8 cellular contexts compared by ENCODE assay signal in genomic region chr7:131326576-131326975, GRCh38. TPM values are rescaled to one million over a fixed set of nuclear protein-coding genes. Genes with fewer than 3 reads are reported as not detected.
DNase-seq lines count a peak whose midpoint lies in the region; ATAC-seq, FAIRE-seq and TF ChIP-seq lines count a peak whose summit lies in the region.

No MANE protein-coding gene starts in this region.

- no peaks in the 10 kb centered on the region for H3F3A ChIP-seq in PC-3 (ENCODE audit: low read length, unreplicated experiment)

- peaks cover 46 to 84% (median 64%) of the 10 kb centered on the region in 4 donors for H3K4me1 Mint-ChIP-seq in CD4-positive, alpha-beta memory T cell

- H3K4me2 ChIP-seq in PC-3 (ENCODE audit: low read length) = peak overlapping the region; percentile 97

- peak overlapping the region; percentile 94 to 99 (median 96) for H3K27ac Mint-ChIP-seq in CD4-positive, alpha-beta memory T cell

- H3K27me3 Mint-ChIP-seq in CD4-positive, alpha-beta memory T cell = no peaks in the 10 kb centered on the region

- CTCF ChIA-PET in CD4-positive, alpha-beta memory T cell (lab: Charles Lee; ENCODE audit: partially characterized antibody) = interaction anchor here (0.6 to 2.1 kb wide), 4 partner anchors 24 to 222 kb away, joined by 3 to 5 read pairs (median 3); no protein-coding TSS in a partner anchor
- CTCF ChIA-PET in PC-3 (lab: Charles Lee) = no interaction called here

- H3K79me2 ChIP-seq in PC-3 (ENCODE audit: low read length) = peaks cover 44% of the 10 kb centered on the region

- ATAC-seq in PC-3 (no peak), GM21367 (IDR thresholded peaks at IDR 0.05; ENCODE audit: unreplicated experiment) (no peak)

- H4K20me1 ChIP-seq in PC-3 (ENCODE audit: low read length) = peaks cover 16% of the 10 kb centered on the region; the same call in 1 of the 2 replicates

- TF ChIP-seq CTCF in PC-3 (conservative IDR thresholded peaks at IDR 0.05; ENCODE audit: low read depth, low read length) (no peak), neutrophil (IDR thresholded peaks at IDR 0.05) (no peak), D721Med (IDR thresholded peaks at IDR 0.05; ENCODE audit: insufficient read depth, missing control alignments) (no peak)

- BruUV-seq in PC-3 (replicated peaks; lab: Mats Ljungman, UMichigan) = no TSS peak

- H3K4me1 ChIP-seq in CD4-positive, alpha-beta memory T cell (ENCODE audit: insufficient read depth, low read length) = peaks cover 59% of the 10 kb centered on the region
- H3K4me1 ChIP-seq in PC-3 (ENCODE audit: insufficient read depth, low read length) (peaks cover 26% of the 10 kb centered on the region), endocrine pancreas (ENCODE audit: control insufficient read depth, insufficient read depth, low read length) (peaks cover 10% of the 10 kb centered on the region), neutrophil (ENCODE audit: control insufficient read depth in 1 of 2, insufficient read depth in 1 of 2, low read depth in 1 of 2, low read length in 1 of 2) (peaks cover 31 to 34% of the 10 kb centered on the region in 2 experiments)

- H3K9me3 ChIP-seq in CD4-positive, alpha-beta memory T cell (ENCODE audit: control insufficient read depth in 1 of 2, low read length in 2 of 2) = no peaks in the 10 kb centered on the region
- H3K9me3 ChIP-seq in PC-3 (ENCODE audit: low read length) = no peaks in the 10 kb centered on the region
- H3K9me3 ChIP-seq in endocrine pancreas (ENCODE audit: control insufficient read depth, low read length) = no peaks in the 10 kb centered on the region
- no peaks in the 10 kb centered on the region for H3K9me3 ChIP-seq in neutrophil

- no peaks in the 10 kb centered on the region for H3K9me2 ChIP-seq in PC-3 (replicated peaks; ENCODE audit: low read length)

- H3K9ac ChIP-seq in PC-3 (ENCODE audit: low read length) = peak overlapping the region; percentile 96
- no peak overlapping the region for H3K9ac ChIP-seq in endocrine pancreas (ENCODE audit: control insufficient read depth, insufficient read depth, low read length)

- peak overlapping the region; percentile 95 for H3K27ac ChIP-seq in CD4-positive, alpha-beta memory T cell (ENCODE audit: low read depth, low read length)
- H3K27ac ChIP-seq in PC-3 (ENCODE audit: low read length) (no peak overlapping the region), neutrophil (no peak overlapping the region)

- H3K36me3 Mint-ChIP-seq in CD4-positive, alpha-beta memory T cell = peaks cover 3 to 16% of the 10 kb centered on the region in 2 donors

- intact Hi-C loops in CD4-positive, alpha-beta memory T cell (cut with micrococcal nuclease) = no loop called here
- intact Hi-C loops in PC-3 (cut with micrococcal nuclease) = loop anchor here (2.0 to 10.0 kb wide), 2 partner anchors 162 to 216 kb away; no protein-coding TSS in a partner anchor

- H2AFZ ChIP-seq in PC-3 (ENCODE audit: low read length) = peak overlapping the region; percentile 99

- H3K4me3 Mint-ChIP-seq in CD4-positive, alpha-beta memory T cell = peak overlapping the region; percentile 90 to 99 (median 96)

- no peaks in the 10 kb centered on the region for H3K9me3 Mint-ChIP-seq in CD4-positive, alpha-beta memory T cell

- peak overlapping the region; percentile 57 to 93 for H3K4me3 ChIP-seq in CD4-positive, alpha-beta memory T cell (ENCODE audit: low read length in 2 of 2)
- H3K4me3 ChIP-seq in PC-3 (ENCODE audit: low read length) (peak overlapping the region; percentile 88), endocrine pancreas (ENCODE audit: control insufficient read depth, insufficient read depth, low read length) (peak overlapping the region; percentile 79), neutrophil (ENCODE audit: low read depth in 1 of 2, low read length in 1 of 2) (peak overlapping the region; percentile 81 to 93)

- no peak for DNase-seq in CD4-positive, alpha-beta memory T cell
- no peak for DNase-seq in PC-3
- no peak for DNase-seq in GM03348 (ENCODE audit: low spot score)
- DNase-seq in retina = no peak
- no peak for DNase-seq in D721Med (ENCODE audit: insufficient read length, low spot score)

- POLR2A ChIA-PET in CD4-positive, alpha-beta memory T cell (lab: Charles Lee; ENCODE audit: partially characterized antibody) = interaction anchor here (1.5 to 4.3 kb wide), 4 partner anchors 12 to 269 kb away, joined by 3 to 84 read pairs (median 6); no protein-coding TSS in a partner anchor
- POLR2A ChIA-PET in PC-3 (lab: Charles Lee; ENCODE audit: unreplicated experiment) = interaction anchor here (0.6 kb wide), 3 partner anchors 106 to 257 kb away, joined by 3 to 25 read pairs (median 4); no protein-coding TSS in a partner anchor

- FAIRE-seq in D721Med (lab: Jason Lieb, UNC) = no peak

- H3K27me3 ChIP-seq in CD4-positive, alpha-beta memory T cell (ENCODE audit: insufficient read depth, low read length) = no peaks in the 10 kb centered on the region
- H3K27me3 ChIP-seq in PC-3 (ENCODE audit: low read length) (no peaks in the 10 kb centered on the region), endocrine pancreas (ENCODE audit: control insufficient read depth, insufficient read depth, low read length) (no peaks in the 10 kb centered on the region), neutrophil (no peaks in the 10 kb centered on the region)

- no peaks in the 10 kb centered on the region for H3K36me3 ChIP-seq in CD4-positive, alpha-beta memory T cell (ENCODE audit: insufficient read depth, low read length)
- no peaks in the 10 kb centered on the region for H3K36me3 ChIP-seq in PC-3 (ENCODE audit: low read depth, low read length)
- H3K36me3 ChIP-seq in endocrine pancreas (ENCODE audit: control insufficient read depth, insufficient read depth, low read length) = no peaks in the 10 kb centered on the region
- no peaks in the 10 kb centered on the region for H3K36me3 ChIP-seq in neutrophil

RNA-seq across cellular contexts. Expression of gene MKLN1, which starts 1.1 kb away (rescaled TPM):
- total RNA-seq in CD4-positive, alpha-beta memory T cell = 10 to 100 TPM; 60.7 to 61.0 TPM
- polyA plus RNA-seq in CD4-positive, alpha-beta memory T cell = 10 to 100 TPM; 18.1 to 30.1 TPM
- 15.3 and 16.3 TPM in 2 replicates for total RNA-seq in PC-3 (2014; rRNA removed)
